Comparison of ENCODE assay signal across 26 cellular contexts in the genomic region with DNA sequence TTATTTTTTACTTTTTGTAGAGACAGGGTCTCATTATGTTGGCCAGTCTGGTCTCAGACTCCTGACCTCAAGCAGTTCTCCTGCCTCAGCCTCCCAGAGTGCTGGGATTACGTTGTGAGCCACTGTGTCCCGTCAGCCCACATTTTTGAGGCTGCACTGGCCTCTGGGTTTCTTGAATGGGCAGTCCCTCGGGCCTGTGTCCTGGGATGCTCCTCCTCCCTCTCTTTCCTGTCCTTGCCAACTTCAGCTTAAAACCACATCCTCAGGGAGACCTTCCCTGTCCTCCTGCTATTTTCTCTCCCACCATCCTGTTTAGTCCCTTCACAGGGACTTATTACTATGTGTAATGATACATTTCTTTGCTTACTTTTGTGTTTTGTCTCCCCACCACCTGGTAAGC. TPM values are rescaled to one million over a fixed set of nuclear protein-coding genes. Genes with fewer than 3 reads are reported as not detected.
DNase-seq lines count a peak whose midpoint lies in the region; ATAC-seq and TF ChIP-seq lines count a peak whose summit lies in the region.
"Had no signal": no experiment of that assay in that cellular context is flagged by ENCODE, and none has a peak within 500 bp of the region (broad histone marks: within the 10 kb centered on the region; RNA-seq: fewer than 3 reads in every experiment).

No MANE protein-coding gene starts in this region.

- H3K9me3 Mint-ChIP-seq in type B pancreatic cell: peaks cover 5% of the 10 kb centered on the region
- H3K9me3 Mint-ChIP-seq: activated B cell treated with CpG ODN at 0.5 μM for 24 hours; activated naive CD4-positive, alpha-beta T cell treated with anti-CD3 and anti-CD28 coated beads for 36 hours; neural crest cell; T-helper 2 cell treated with Interferon-gamma antibody and Interleukin-4, amounts not matched to agents 5 μg/mL and 100 μg/mL, for 36 hours had no signal

- DNase-seq in A172 (ENCODE audit: low spot score): peak; percentile 83
- DNase-seq in H4 (ENCODE audit: low spot score): peak; percentile 67
- DNase-seq in fibroblast of villous mesenchyme (ENCODE audit: low read depth): peak; percentile 58
- no peak for DNase-seq in RPMI8226
- no peak for DNase-seq in NCI-H82 (lab: John Stamatoyannopoulos, UW)
- no peak for DNase-seq in SK-N-DZ (ENCODE audit: low spot score)
- DNase-seq in type B pancreatic cell (ENCODE audit: extremely low spot score, unreplicated experiment): no peak
- DNase-seq: activated B cell treated with CpG ODN at 0.5 μM for 24 hours; activated CD8-positive, alpha-beta memory T cell treated with anti-CD3 and anti-CD28 coated beads for 24 hours; activated naive CD4-positive, alpha-beta T cell treated with anti-CD3 and anti-CD28 coated beads for 36 hours; activated T-cell treated with anti-CD3 and anti-CD28 coated beads, Interleukin-2, amount 50 U/mL, for 48 hours; cerebellar nuclear complex; GDM1; MV-4-11; NCI-H1694 treated with DMSO at 0.1 percent for 48 hours; NCI-H774; OCI-M1; spleen; substantia nigra had no signal

- peak; percentile 48 for ATAC-seq in SK-N-SH treated with all-trans-retinoic acid at 6 μM for 48 hours
- ATAC-seq: A549, left lobe of liver had no signal

- no peaks in the 10 kb centered on the region for H3K36me3 Mint-ChIP-seq in type B pancreatic cell

- no peak overlapping the region for H3K4me3 ChIP-seq in fibroblast of villous mesenchyme (ENCODE audit: low read depth, low read length)
- H3K4me3 ChIP-seq: A549, ascending aorta, spleen had no signal

- H3K4me3 Mint-ChIP-seq in type B pancreatic cell: no peak overlapping the region
- H3K4me3 Mint-ChIP-seq: activated B cell treated with CpG ODN at 0.5 μM for 24 hours; activated naive CD4-positive, alpha-beta T cell treated with anti-CD3 and anti-CD28 coated beads for 36 hours; CD14-positive monocyte; neural crest cell; T-helper 2 cell treated with Interferon-gamma antibody and Interleukin-4, amounts not matched to agents 5 μg/mL and 100 μg/mL, for 36 hours had no signal

- no peaks in the 10 kb centered on the region for H3K27me3 Mint-ChIP-seq in type B pancreatic cell
- H3K27me3 Mint-ChIP-seq: activated B cell treated with CpG ODN at 0.5 μM for 24 hours had no signal

- peaks cover 16% of the 10 kb centered on the region for H3K4me1 Mint-ChIP-seq in type B pancreatic cell (ENCODE audit: unreplicated experiment)
- H3K4me1 Mint-ChIP-seq: neural crest cell had no signal

- TF ChIP-seq CTCF in fibroblast of villous mesenchyme (IDR thresholded peaks at IDR 0.05; ENCODE audit: insufficient read depth, low read depth, low read length) (no peak), type B pancreatic cell (conservative IDR thresholded peaks at IDR 0.05) (no peak)

- no peak overlapping the region for H3K27ac Mint-ChIP-seq in type B pancreatic cell
- H3K27ac Mint-ChIP-seq: activated B cell treated with CpG ODN at 0.5 μM for 24 hours; activated naive CD4-positive, alpha-beta T cell treated with anti-CD3 and anti-CD28 coated beads for 36 hours; T-helper 2 cell treated with Interferon-gamma antibody and Interleukin-4, amounts not matched to agents 5 μg/mL and 100 μg/mL, for 36 hours had no signal

TF ChIP-seq in SK-N-SH treated with all-trans-retinoic acid at 6 μM for 48 hours, 23 proteins besides CTCF, POLR2A, EP300 and RAD21:
- no peak for TF ChIP-seq RARB (CRISPR knock-in tag; IDR thresholded peaks at IDR 0.05)
- TF ChIP-seq ZNF70 (CRISPR knock-in tag; IDR thresholded peaks at IDR 0.05): no peak
- TF ChIP-seq BACH2 (CRISPR knock-in tag; IDR thresholded peaks at IDR 0.05; ENCODE audit: borderline replicate concordance): no peak
- TF ChIP-seq ARNTL (CRISPR knock-in tag; IDR thresholded peaks at IDR 0.05; ENCODE audit: borderline replicate concordance, low read depth): no peak
- TF ChIP-seq OSR1 (CRISPR knock-in tag; IDR thresholded peaks at IDR 0.05): no peak
- no peak for TF ChIP-seq SNAI2 (CRISPR knock-in tag; IDR thresholded peaks at IDR 0.05)
- TF ChIP-seq, protein P1, sequence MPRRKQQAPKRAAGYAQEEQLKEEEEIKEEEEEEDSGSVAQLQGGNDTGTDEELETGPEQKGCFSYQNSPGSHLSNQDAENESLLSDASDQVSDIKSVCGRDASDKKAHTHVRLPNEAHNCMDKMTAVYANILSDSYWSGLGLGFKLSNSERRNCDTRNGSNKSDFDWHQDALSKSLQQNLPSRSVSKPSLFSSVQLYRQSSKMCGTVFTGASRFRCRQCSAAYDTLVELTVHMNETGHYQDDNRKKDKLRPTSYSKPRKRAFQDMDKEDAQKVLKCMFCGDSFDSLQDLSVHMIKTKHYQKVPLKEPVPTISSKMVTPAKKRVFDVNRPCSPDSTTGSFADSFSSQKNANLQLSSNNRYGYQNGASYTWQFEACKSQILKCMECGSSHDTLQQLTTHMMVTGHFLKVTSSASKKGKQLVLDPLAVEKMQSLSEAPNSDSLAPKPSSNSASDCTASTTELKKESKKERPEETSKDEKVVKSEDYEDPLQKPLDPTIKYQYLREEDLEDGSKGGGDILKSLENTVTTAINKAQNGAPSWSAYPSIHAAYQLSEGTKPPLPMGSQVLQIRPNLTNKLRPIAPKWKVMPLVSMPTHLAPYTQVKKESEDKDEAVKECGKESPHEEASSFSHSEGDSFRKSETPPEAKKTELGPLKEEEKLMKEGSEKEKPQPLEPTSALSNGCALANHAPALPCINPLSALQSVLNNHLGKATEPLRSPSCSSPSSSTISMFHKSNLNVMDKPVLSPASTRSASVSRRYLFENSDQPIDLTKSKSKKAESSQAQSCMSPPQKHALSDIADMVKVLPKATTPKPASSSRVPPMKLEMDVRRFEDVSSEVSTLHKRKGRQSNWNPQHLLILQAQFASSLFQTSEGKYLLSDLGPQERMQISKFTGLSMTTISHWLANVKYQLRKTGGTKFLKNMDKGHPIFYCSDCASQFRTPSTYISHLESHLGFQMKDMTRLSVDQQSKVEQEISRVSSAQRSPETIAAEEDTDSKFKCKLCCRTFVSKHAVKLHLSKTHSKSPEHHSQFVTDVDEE (CRISPR knock-in tag; IDR thresholded peaks at IDR 0.05): no peak
- TF ChIP-seq, protein P2, sequence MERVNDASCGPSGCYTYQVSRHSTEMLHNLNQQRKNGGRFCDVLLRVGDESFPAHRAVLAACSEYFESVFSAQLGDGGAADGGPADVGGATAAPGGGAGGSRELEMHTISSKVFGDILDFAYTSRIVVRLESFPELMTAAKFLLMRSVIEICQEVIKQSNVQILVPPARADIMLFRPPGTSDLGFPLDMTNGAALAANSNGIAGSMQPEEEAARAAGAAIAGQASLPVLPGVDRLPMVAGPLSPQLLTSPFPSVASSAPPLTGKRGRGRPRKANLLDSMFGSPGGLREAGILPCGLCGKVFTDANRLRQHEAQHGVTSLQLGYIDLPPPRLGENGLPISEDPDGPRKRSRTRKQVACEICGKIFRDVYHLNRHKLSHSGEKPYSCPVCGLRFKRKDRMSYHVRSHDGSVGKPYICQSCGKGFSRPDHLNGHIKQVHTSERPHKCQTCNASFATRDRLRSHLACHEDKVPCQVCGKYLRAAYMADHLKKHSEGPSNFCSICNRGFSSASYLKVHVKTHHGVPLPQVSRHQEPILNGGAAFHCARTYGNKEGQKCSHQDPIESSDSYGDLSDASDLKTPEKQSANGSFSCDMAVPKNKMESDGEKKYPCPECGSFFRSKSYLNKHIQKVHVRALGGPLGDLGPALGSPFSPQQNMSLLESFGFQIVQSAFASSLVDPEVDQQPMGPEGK (CRISPR knock-in tag; IDR thresholded peaks at IDR 0.05; ENCODE audit: borderline replicate concordance): no peak
- no peak for TF ChIP-seq ZFP30 (CRISPR knock-in tag; IDR thresholded peaks at IDR 0.05)
- TF ChIP-seq, protein P3, sequence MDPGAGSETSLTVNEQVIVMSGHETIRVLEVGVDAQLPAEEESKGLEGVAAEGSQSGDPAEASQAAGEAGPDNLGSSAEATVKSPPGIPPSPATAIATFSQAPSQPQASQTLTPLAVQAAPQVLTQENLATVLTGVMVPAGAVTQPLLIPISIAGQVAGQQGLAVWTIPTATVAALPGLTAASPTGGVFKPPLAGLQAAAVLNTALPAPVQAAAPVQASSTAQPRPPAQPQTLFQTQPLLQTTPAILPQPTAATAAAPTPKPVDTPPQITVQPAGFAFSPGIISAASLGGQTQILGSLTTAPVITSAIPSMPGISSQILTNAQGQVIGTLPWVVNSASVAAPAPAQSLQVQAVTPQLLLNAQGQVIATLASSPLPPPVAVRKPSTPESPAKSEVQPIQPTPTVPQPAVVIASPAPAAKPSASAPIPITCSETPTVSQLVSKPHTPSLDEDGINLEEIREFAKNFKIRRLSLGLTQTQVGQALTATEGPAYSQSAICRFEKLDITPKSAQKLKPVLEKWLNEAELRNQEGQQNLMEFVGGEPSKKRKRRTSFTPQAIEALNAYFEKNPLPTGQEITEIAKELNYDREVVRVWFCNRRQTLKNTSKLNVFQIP (CRISPR knock-in tag; IDR thresholded peaks at IDR 0.05; ENCODE audit: borderline replicate concordance, low read depth): no peak
- no peak for TF ChIP-seq ZC3H10 (CRISPR knock-in tag; IDR thresholded peaks at IDR 0.05)
- no peak for TF ChIP-seq TOX (CRISPR knock-in tag; IDR thresholded peaks at IDR 0.05; ENCODE audit: borderline replicate concordance)
- TF ChIP-seq ESRRG (CRISPR knock-in tag; IDR thresholded peaks at IDR 0.05): no peak
- TF ChIP-seq ZNF565 (CRISPR knock-in tag; conservative IDR thresholded peaks at IDR 0.05; ENCODE audit: low read depth): no peak
- TF ChIP-seq CSDC2 (CRISPR knock-in tag; IDR thresholded peaks at IDR 0.05): no peak
- no peak for TF ChIP-seq GLIS3 (CRISPR knock-in tag; IDR thresholded peaks at IDR 0.05)

RNA-seq across cellular contexts. Expression of gene LYST, which starts 31.4 kb away (rescaled TPM):
- 17.6 and 32.8 TPM in 2 replicates for total RNA-seq in A172 (2014; rRNA removed; shearing (Covaris generic))
- 3.8 and 8.4 TPM in 2 replicates for total RNA-seq in H4 (2014; rRNA removed; shearing (Covaris generic))
- total RNA-seq in fibroblast of villous mesenchyme (56.7 and 88.9 TPM in 2 replicates), type B pancreatic cell (ENCODE audit: low replicate concordance) (9.1 and 9.7 TPM in 2 replicates)
- 1.7 and 2.1 TPM in 2 replicates for polyA plus RNA-seq in SK-N-DZ (2014; cell fraction: cytosol; rRNA removed)
- 3.1 and 4.9 TPM in 2 replicates for polyA plus RNA-seq in SK-N-DZ (2014; cell fraction: nucleus; rRNA removed)

Comparison
In these comparisons a context has a peak if more than half of its experiments do, and no peak if none do; other contexts are left out.
1. DNase-seq: peak in A172 (single experiment), H4 (single experiment) and fibroblast of villous mesenchyme (single experiment); none in RPMI8226 (single experiment), NCI-H82 (single experiment), SK-N-DZ (single experiment) and type B pancreatic cell (single experiment).